Comparison of ENCODE assay signal across 1 cellular context in genomic region chr14:101234588-101234937, GRCh38.
TF ChIP-seq lines count a peak whose summit lies in the region.

No MANE protein-coding gene starts in this region.

TF ChIP-seq in GM23338, 12 proteins besides CTCF, POLR2A, EP300 and RAD21:
- TF ChIP-seq, protein P1, sequence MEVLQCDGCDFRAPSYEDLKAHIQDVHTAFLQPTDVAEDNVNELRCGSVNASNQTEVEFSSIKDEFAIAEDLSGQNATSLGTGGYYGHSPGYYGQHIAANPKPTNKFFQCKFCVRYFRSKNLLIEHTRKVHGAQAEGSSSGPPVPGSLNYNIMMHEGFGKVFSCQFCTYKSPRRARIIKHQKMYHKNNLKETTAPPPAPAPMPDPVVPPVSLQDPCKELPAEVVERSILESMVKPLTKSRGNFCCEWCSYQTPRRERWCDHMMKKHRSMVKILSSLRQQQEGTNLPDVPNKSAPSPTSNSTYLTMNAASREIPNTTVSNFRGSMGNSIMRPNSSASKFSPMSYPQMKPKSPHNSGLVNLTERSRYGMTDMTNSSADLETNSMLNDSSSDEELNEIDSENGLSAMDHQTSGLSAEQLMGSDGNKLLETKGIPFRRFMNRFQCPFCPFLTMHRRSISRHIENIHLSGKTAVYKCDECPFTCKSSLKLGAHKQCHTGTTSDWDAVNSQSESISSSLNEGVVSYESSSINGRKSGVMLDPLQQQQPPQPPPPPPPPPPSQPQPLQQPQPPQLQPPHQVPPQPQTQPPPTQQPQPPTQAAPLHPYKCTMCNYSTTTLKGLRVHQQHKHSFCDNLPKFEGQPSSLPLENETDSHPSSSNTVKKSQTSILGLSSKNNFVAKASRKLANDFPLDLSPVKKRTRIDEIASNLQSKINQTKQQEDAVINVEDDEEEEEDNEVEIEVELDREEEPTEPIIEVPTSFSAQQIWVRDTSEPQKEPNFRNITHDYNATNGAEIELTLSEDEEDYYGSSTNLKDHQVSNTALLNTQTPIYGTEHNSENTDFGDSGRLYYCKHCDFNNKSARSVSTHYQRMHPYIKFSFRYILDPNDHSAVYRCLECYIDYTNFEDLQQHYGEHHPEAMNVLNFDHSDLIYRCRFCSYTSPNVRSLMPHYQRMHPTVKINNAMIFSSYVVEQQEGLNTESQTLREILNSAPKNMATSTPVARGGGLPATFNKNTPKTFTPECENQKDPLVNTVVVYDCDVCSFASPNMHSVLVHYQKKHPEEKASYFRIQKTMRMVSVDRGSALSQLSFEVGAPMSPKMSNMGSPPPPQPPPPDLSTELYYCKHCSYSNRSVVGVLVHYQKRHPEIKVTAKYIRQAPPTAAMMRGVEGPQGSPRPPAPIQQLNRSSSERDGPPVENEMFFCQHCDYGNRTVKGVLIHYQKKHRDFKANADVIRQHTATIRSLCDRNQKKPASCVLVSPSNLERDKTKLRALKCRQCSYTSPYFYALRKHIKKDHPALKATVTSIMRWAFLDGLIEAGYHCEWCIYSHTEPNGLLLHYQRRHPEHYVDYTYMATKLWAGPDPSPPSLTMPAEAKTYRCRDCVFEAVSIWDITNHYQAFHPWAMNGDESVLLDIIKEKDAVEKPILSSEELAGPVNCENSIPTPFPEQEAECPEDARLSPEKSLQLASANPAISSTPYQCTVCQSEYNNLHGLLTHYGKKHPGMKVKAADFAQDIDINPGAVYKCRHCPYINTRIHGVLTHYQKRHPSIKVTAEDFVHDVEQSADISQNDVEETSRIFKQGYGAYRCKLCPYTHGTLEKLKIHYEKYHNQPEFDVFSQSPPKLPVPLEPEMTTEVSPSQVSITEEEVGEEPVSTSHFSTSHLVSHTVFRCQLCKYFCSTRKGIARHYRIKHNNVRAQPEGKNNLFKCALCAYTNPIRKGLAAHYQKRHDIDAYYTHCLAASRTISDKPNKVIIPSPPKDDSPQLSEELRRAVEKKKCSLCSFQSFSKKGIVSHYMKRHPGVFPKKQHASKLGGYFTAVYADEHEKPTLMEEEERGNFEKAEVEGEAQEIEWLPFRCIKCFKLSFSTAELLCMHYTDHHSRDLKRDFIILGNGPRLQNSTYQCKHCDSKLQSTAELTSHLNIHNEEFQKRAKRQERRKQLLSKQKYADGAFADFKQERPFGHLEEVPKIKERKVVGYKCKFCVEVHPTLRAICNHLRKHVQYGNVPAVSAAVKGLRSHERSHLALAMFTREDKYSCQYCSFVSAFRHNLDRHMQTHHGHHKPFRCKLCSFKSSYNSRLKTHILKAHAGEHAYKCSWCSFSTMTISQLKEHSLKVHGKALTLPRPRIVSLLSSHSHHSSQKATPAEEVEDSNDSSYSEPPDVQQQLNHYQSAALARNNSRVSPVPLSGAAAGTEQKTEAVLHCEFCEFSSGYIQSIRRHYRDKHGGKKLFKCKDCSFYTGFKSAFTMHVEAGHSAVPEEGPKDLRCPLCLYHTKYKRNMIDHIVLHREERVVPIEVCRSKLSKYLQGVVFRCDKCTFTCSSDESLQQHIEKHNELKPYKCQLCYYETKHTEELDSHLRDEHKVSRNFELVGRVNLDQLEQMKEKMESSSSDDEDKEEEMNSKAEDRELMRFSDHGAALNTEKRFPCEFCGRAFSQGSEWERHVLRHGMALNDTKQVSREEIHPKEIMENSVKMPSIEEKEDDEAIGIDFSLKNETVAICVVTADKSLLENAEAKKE (CRISPR knock-in tag; IDR thresholded peaks at IDR 0.05) = no peak
- TF ChIP-seq, protein P2, sequence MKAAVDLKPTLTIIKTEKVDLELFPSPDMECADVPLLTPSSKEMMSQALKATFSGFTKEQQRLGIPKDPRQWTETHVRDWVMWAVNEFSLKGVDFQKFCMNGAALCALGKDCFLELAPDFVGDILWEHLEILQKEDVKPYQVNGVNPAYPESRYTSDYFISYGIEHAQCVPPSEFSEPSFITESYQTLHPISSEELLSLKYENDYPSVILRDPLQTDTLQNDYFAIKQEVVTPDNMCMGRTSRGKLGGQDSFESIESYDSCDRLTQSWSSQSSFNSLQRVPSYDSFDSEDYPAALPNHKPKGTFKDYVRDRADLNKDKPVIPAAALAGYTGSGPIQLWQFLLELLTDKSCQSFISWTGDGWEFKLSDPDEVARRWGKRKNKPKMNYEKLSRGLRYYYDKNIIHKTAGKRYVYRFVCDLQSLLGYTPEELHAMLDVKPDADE (IDR thresholded peaks at IDR 0.05) = no peak
- TF ChIP-seq, protein P3, sequence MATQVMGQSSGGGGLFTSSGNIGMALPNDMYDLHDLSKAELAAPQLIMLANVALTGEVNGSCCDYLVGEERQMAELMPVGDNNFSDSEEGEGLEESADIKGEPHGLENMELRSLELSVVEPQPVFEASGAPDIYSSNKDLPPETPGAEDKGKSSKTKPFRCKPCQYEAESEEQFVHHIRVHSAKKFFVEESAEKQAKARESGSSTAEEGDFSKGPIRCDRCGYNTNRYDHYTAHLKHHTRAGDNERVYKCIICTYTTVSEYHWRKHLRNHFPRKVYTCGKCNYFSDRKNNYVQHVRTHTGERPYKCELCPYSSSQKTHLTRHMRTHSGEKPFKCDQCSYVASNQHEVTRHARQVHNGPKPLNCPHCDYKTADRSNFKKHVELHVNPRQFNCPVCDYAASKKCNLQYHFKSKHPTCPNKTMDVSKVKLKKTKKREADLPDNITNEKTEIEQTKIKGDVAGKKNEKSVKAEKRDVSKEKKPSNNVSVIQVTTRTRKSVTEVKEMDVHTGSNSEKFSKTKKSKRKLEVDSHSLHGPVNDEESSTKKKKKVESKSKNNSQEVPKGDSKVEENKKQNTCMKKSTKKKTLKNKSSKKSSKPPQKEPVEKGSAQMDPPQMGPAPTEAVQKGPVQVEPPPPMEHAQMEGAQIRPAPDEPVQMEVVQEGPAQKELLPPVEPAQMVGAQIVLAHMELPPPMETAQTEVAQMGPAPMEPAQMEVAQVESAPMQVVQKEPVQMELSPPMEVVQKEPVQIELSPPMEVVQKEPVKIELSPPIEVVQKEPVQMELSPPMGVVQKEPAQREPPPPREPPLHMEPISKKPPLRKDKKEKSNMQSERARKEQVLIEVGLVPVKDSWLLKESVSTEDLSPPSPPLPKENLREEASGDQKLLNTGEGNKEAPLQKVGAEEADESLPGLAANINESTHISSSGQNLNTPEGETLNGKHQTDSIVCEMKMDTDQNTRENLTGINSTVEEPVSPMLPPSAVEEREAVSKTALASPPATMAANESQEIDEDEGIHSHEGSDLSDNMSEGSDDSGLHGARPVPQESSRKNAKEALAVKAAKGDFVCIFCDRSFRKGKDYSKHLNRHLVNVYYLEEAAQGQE (IDR thresholded peaks at IDR 0.05; ENCODE audit: unreplicated experiment) = no peak
- TF ChIP-seq NANOG (IDR thresholded peaks at IDR 0.05; ENCODE audit: borderline replicate concordance) (no peak), STAT1 (IDR thresholded peaks at IDR 0.05; ENCODE audit: unreplicated experiment) (no peak), EZH2phosphoT487 (IDR thresholded peaks at IDR 0.05; ENCODE audit: unreplicated experiment) (no peak), EZH2 (IDR thresholded peaks at IDR 0.05; ENCODE audit: low read depth, unreplicated experiment) (no peak), ZNF114 (CRISPR knock-in tag; IDR thresholded peaks at IDR 0.05) (no peak), JUNB (IDR thresholded peaks at IDR 0.05; ENCODE audit: unreplicated experiment) (no peak), CREB1 (CRISPR knock-in tag; IDR thresholded peaks at IDR 0.05; ENCODE audit: low read depth) (no peak), POLR2AphosphoS5 (IDR thresholded peaks at IDR 0.05; ENCODE audit: low read depth) (no peak), ZNF331 (CRISPR knock-in tag; IDR thresholded peaks at IDR 0.05; ENCODE audit: low read depth) (no peak)
